In genomic region chr2:20915271-20915670, GRCh38 we compare ENCODE assay signal across 24 cellular contexts.
"Had no signal": no experiment of that assay in that cellular context is flagged by ENCODE, and none has a peak within 500 bp of the region (broad histone marks: within the 10 kb centered on the region; RNA-seq: fewer than 3 reads in every experiment).

No MANE protein-coding gene starts in this region.

- H3K9me3 Mint-ChIP-seq: immature natural killer cell; natural killer cell; stimulated activated naive B cell treated with anti-CD40 and anti-IgM and Interleukin-4, amounts not matched to agents 10 μg/mL and 1 μg/mL and 100 μg/mL, for 72 hours had no signal

- H3K27ac ChIP-seq: heart left ventricle, left ventricle myocardium inferior, ovary, right atrium auricular region, right lobe of liver, stomach, testis, thyroid gland, transverse colon, upper lobe of left lung had no signal

- H3K27ac Mint-ChIP-seq: immature natural killer cell; natural killer cell; nephron progenitor cell; progenitor cell of endocrine pancreas; stimulated activated naive B cell treated with anti-CD40 and anti-IgM and Interleukin-4, amounts not matched to agents 10 μg/mL and 1 μg/mL and 100 μg/mL, for 72 hours had no signal

- H3K4me3 ChIP-seq: heart left ventricle, left ventricle myocardium inferior, lung, ovary, right atrium auricular region, right lobe of liver, smooth muscle cell, stomach, testis, thyroid gland, transverse colon, upper lobe of left lung had no signal

- H3K4me2 ChIP-seq: smooth muscle cell had no signal

- H3K36me3 ChIP-seq: heart left ventricle, left ventricle myocardium inferior, ovary, right atrium auricular region, right lobe of liver, stomach, thyroid gland, transverse colon, upper lobe of left lung had no signal

- H3K27me3 ChIP-seq: ovary, right atrium auricular region, right lobe of liver, testis, thyroid gland, transverse colon, upper lobe of left lung had no signal

- H3K4me3 Mint-ChIP-seq: immature natural killer cell; naive B cell; natural killer cell; nephron progenitor cell; stimulated activated naive B cell treated with anti-CD40 and anti-IgM and Interleukin-4, amounts not matched to agents 10 μg/mL and 1 μg/mL and 100 μg/mL, for 72 hours had no signal

- H3K36me3 Mint-ChIP-seq: immature natural killer cell, natural killer cell had no signal

- H3K4me1 ChIP-seq: right atrium auricular region, right lobe of liver, testis, thyroid gland, transverse colon, upper lobe of left lung had no signal

- H3K4me1 Mint-ChIP-seq: immature natural killer cell, naive B cell, natural killer cell had no signal

- DNase-seq: heart left ventricle; hypothalamus; immature natural killer cell; left ventricle myocardium inferior; naive B cell; natural killer cell; nephron progenitor cell; ovary; right lobe of liver; stimulated activated CD4-positive, alpha-beta T cell treated with anti-CD3 and anti-CD28 coated beads, Interleukin-1b, Interleukin-23, amount 100 ng/mL, for 48 hours; stimulated activated CD4-positive, alpha-beta T cell treated with anti-CD3 and anti-CD28 coated beads, Interleukin-2, amount 100 ng/mL, for 48 hours; stimulated activated CD4-positive, alpha-beta T cell treated with anti-CD3 and anti-CD28 coated beads, Interleukin-4, amount 100 ng/mL, for 4 hours; stimulated activated naive B cell treated with anti-CD40 and anti-IgM and Interleukin-4, amounts not matched to agents 10 μg/mL and 1 μg/mL and 100 μg/mL, for 72 hours; stimulated activated naive CD8-positive, alpha-beta T cell treated with anti-CD3 and anti-CD28 coated beads, Interleukin-15, Interleukin-2, amounts not matched to agents 100 U/mL and 50 U/mL, for 24 hours; stomach; testis; thyroid gland; transverse colon; upper lobe of left lung had no signal

- FAIRE-seq: islet of Langerhans had no signal

- H3K9me3 ChIP-seq: heart left ventricle, left ventricle myocardium inferior, ovary, right atrium auricular region, right lobe of liver, stomach, testis, thyroid gland, transverse colon, upper lobe of left lung had no signal
